ENCODE assay signal across 18 cellular contexts in the genomic region with DNA sequence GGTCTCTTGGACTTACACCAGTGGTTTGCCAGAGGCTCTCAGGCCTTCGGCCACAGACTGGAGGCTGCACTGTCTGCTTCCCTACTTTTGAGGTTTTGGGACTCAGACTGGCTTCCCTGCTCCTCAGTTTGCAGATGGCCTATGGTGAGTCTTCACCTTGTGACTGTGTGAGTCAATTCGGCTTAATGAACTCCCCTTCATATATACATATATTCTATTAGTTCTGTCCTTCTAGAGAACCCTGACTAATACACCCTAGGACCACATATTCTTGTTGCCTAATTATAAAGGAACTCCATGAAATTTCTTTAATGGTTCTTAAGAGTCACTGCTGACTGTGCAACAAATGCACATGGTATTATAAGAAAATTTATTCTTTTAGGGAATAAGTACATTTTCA.
"Had no signal": no experiment of that assay in that cellular context is flagged by ENCODE, and none has a peak within 500 bp of the region (broad histone marks: within the 10 kb centered on the region; RNA-seq: fewer than 3 reads in every experiment).

No MANE protein-coding gene starts in this region.

- H3K27me3 Mint-ChIP-seq: activated naive CD4-positive, alpha-beta T cell treated with anti-CD3 and anti-CD28 coated beads, Interleukin-2, amount 50 U/mL, for 24 hours; central memory CD8-positive, alpha-beta T cell; stimulated activated memory B cell treated with anti-CD40 and anti-IgM and Interleukin-4, amounts not matched to agents 10 μg/mL and 1 μg/mL and 100 μg/mL, for 72 hours had no signal

- H3K27ac Mint-ChIP-seq: activated naive CD4-positive, alpha-beta T cell treated with anti-CD3 and anti-CD28 coated beads, Interleukin-2, amount 50 U/mL, for 24 hours; stimulated activated memory B cell treated with anti-CD40 and anti-IgM and Interleukin-4, amounts not matched to agents 10 μg/mL and 1 μg/mL and 100 μg/mL, for 72 hours had no signal

- H3K27ac ChIP-seq: body of pancreas, coronary artery, thyroid gland had no signal

- H3K4me1 Mint-ChIP-seq: stimulated activated memory B cell treated with anti-CD40 and anti-IgM and Interleukin-4, amounts not matched to agents 10 μg/mL and 1 μg/mL and 100 μg/mL, for 72 hours had no signal

- H3K36me3 Mint-ChIP-seq: activated naive CD4-positive, alpha-beta T cell treated with anti-CD3 and anti-CD28 coated beads, Interleukin-2, amount 50 U/mL, for 24 hours; natural killer cell had no signal

- H3K9me3 Mint-ChIP-seq: activated naive CD4-positive, alpha-beta T cell treated with anti-CD3 and anti-CD28 coated beads, Interleukin-2, amount 50 U/mL, for 24 hours; central memory CD8-positive, alpha-beta T cell; natural killer cell; stimulated activated memory B cell treated with anti-CD40 and anti-IgM and Interleukin-4, amounts not matched to agents 10 μg/mL and 1 μg/mL and 100 μg/mL, for 72 hours had no signal

- H3K27me3 ChIP-seq: body of pancreas, thyroid gland had no signal

- H3K4me3 Mint-ChIP-seq: activated naive CD4-positive, alpha-beta T cell treated with anti-CD3 and anti-CD28 coated beads, Interleukin-2, amount 50 U/mL, for 24 hours; central memory CD8-positive, alpha-beta T cell; natural killer cell; stimulated activated memory B cell treated with anti-CD40 and anti-IgM and Interleukin-4, amounts not matched to agents 10 μg/mL and 1 μg/mL and 100 μg/mL, for 72 hours had no signal

- H3K36me3 ChIP-seq: thyroid gland had no signal

- H3K4me1 ChIP-seq: body of pancreas had no signal

- H3K4me3 ChIP-seq: body of pancreas, coronary artery, thyroid gland had no signal

- H3K9me3 ChIP-seq: body of pancreas, thyroid gland had no signal

- DNase-seq: activated CD4-positive, alpha-beta T cell treated with anti-CD3 and anti-CD28 coated beads, Interleukin-2, amount 50 U/mL, for 4 hours; activated CD4-positive, CD25-positive, alpha-beta regulatory T cell treated with anti-CD3 and anti-CD28 coated beads, Interleukin-2, amount 50 U/mL, for 72 hours; activated effector memory CD4-positive, alpha-beta T cell treated with Interleukin-2 at 50 U/mL for 16 hours; activated T-cell treated with anti-CD3 and anti-CD28 coated beads, Interleukin-2, amount 50 U/mL, for 1 hour; amniotic stem cell; body of pancreas; hippocampal formation; left ventricle myocardium superior; mesendoderm; natural killer cell; posterior cingulate gyrus; retina; T-helper 9 cell; thyroid gland had no signal

- ATAC-seq: body of pancreas; natural killer cell; stimulated activated memory B cell treated with anti-CD40 and anti-IgM and Interleukin-4, amounts not matched to agents 10 μg/mL and 1 μg/mL and 100 μg/mL, for 72 hours had no signal
